In genomic region chr11:111417011-111417765, GRCh38 we compare ENCODE assay signal across 9 cellular contexts. TPM values are rescaled to one million over a fixed set of nuclear protein-coding genes. Genes with fewer than 3 reads are reported as not detected.
DNase-seq lines count a peak whose midpoint lies in the region; ATAC-seq, FAIRE-seq and TF ChIP-seq lines count a peak whose summit lies in the region.
"Had no signal": no experiment of that assay in that cellular context is flagged by ENCODE, and none has a peak within 500 bp of the region (broad histone marks: within the 10 kb centered on the region; RNA-seq: fewer than 3 reads in every experiment).

No MANE protein-coding gene starts in this region.

- H2AFZ ChIP-seq in IMR-90 (replicated peaks; ENCODE audit: low read length, poor library complexity), result no peak overlapping the region

- no peak overlapping the region for H3K23ac ChIP-seq in IMR-90 (ENCODE audit: low read depth, low read length)

- no peak for TF ChIP-seq CTCF in GM12875 (IDR thresholded peaks at IDR 0.05; ENCODE audit: borderline replicate concordance, insufficient read depth, low read depth, low read length)
- TF ChIP-seq CTCF in IMR-90 (conservative IDR thresholded peaks at IDR 0.05; ENCODE audit: low read depth, low read length), result no peak
- TF ChIP-seq CTCF in brain (conservative IDR thresholded peaks at IDR 0.05), result no peak

- dilution Hi-C loops in IMR-90 (cut with HindIII; ENCODE audit: low sequenced_read_pairs, unreplicated experiment), result no loop called here

- no peak overlapping the region for H2AK9ac ChIP-seq in IMR-90 (replicated peaks; ENCODE audit: low read depth, low read length, poor library complexity)

- peak overlapping the region; percentile 4; the same call in 1 of the 2 replicates for H3K4me2 ChIP-seq in IMR-90 (ENCODE audit: low read depth, low read length)

- no peak overlapping the region for H3K14ac ChIP-seq in IMR-90 (replicated peaks; ENCODE audit: low read depth, low read length)

- peak overlapping the region in 3 of 5 experiments; percentile 39 to 88 (median 68) for H3K27ac Mint-ChIP-seq in brain

- H4K91ac ChIP-seq in IMR-90 (ENCODE audit: insufficient read depth, low read depth, low read length), result no peak overlapping the region

- peaks cover 6% of the 10 kb centered on the region; the same call in 1 of the 2 replicates for H3K9me1 ChIP-seq in IMR-90 (ENCODE audit: insufficient read depth, low read length)

- H3K4me3 ChIP-seq in GM12875 (ENCODE audit: low read depth, low read length), result peak overlapping the region; percentile 28
- H3K4me3 ChIP-seq in IMR-90 (ENCODE audit: insufficient read depth, low read depth, low read length), result no peak overlapping the region

- H3K27ac ChIP-seq in IMR-90 (ENCODE audit: insufficient read depth, low read length), result no peak overlapping the region

- CTCF ChIA-PET in IMR-90 (lab: Yijun Ruan, JAX), result interaction anchor here (0.6 to 2.9 kb wide), 4 partner anchors 12 to 984 kb away, joined by 3 to 13 read pairs (median 4); partner anchors contain the start of gene POU2AF3

- no peak overlapping the region for H2BK120ac ChIP-seq in IMR-90 (ENCODE audit: low read depth, low read length)

- H2BK20ac ChIP-seq in IMR-90 (ENCODE audit: low read depth, low read length), result no peak overlapping the region

- H3K27me3 ChIP-seq in IMR-90 (ENCODE audit: control insufficient read depth, insufficient read depth, low read length), result peaks cover 30% of the 10 kb centered on the region

- H3K27me3 Mint-ChIP-seq in brain, result no peaks in the 10 kb centered on the region

- H3K18ac ChIP-seq in IMR-90 (ENCODE audit: low read depth, low read length), result 0 out of 2 replicates have a peak overlapping the region, but pooled peaks have one; percentile 13

- no peak for FAIRE-seq in H54 (lab: Jason Lieb, UNC)

- WGBS in IMR-90 (ENCODE audit: extremely low coverage in 2 of 2, insufficient read length in 1 of 2), 2 experiments, result no CpG with 5 or more reads among the region's 8 CpGs

- ATAC-seq in GM21381 (IDR thresholded peaks at IDR 0.05; ENCODE audit: unreplicated experiment) (peak; percentile 54), IMR-90 (ENCODE audit: low read depth) (no peak)

- no peak for TF ChIP-seq RAD21 in IMR-90 (IDR thresholded peaks at IDR 0.05; ENCODE audit: low read length)

- intact Hi-C loops in IMR-90 (cut with micrococcal nuclease), result loop anchor here (5.0 kb wide), 1 partner anchor 120 kb away; the partner anchor contains the start of gene POU2AF3

- no TSS peak for BruUV-seq in IMR-90 (replicated peaks; lab: Mats Ljungman, UMichigan)

- peak overlapping the region; percentile 67; the same call in 1 of the 2 replicates for H2AK5ac ChIP-seq in IMR-90 (ENCODE audit: low read depth, low read length)

- peak; percentile 73 for DNase-seq in IMR-90
- DNase-seq in stimulated activated CD4-positive, alpha-beta T cell treated with anti-CD3 and anti-CD28 coated beads, Interleukin-15, amount 100 ng/mL, for 24 hours, result peak; percentile 32
- no peak for DNase-seq in islet precursor cell
- DNase-seq in NCI-H1048 (lab: John Stamatoyannopoulos, UW), result no peak
- no peak for DNase-seq in H54 (ENCODE audit: insufficient read length, low spot score)

- peak overlapping the region in 2 of 5 experiments; percentile 2 to 3 for H3K4me3 Mint-ChIP-seq in brain

- H3K4me1 Mint-ChIP-seq in brain, result peaks cover 22% of the 10 kb centered on the region

- H4K5ac ChIP-seq in IMR-90 (ENCODE audit: low read depth, low read length), result no peak overlapping the region

- no peak overlapping the region for H2BK15ac ChIP-seq in IMR-90 (ENCODE audit: low read depth, low read length)

- H4K8ac ChIP-seq in IMR-90 (ENCODE audit: low read depth in 2 of 2, low read length in 2 of 2), result no peak overlapping the region; a peak in 1 of 4 replicates

- H3K4ac ChIP-seq in IMR-90 (ENCODE audit: low read depth, low read length), result no peak overlapping the region

- H3K9me3 ChIP-seq in IMR-90 (ENCODE audit: control insufficient read depth, insufficient read depth, low read length), result no peaks in the 10 kb centered on the region

- H3K9me3 Mint-ChIP-seq in brain, result peaks cover 0 to 4% (median 0%) of the 10 kb centered on the region in 5 experiments

- peaks cover 5% of the 10 kb centered on the region for H4K20me1 ChIP-seq in IMR-90 (ENCODE audit: insufficient read depth, low read length)

- no peak overlapping the region for H2BK5ac ChIP-seq in IMR-90 (ENCODE audit: low read depth, low read length, poor library complexity, severe bottlenecking)

- H3K36me3 ChIP-seq in IMR-90 (ENCODE audit: control insufficient read depth, insufficient read depth, low read length), result no peaks in the 10 kb centered on the region

- H3K79me1 ChIP-seq in IMR-90 (ENCODE audit: low read depth in 1 of 2, low read length in 2 of 2), result no peaks in the 10 kb centered on the region

- peaks cover 9% of the 10 kb centered on the region for H3K4me1 ChIP-seq in IMR-90 (ENCODE audit: control insufficient read depth, insufficient read depth, low read length)

- H3K9ac ChIP-seq in IMR-90 (ENCODE audit: low read depth, low read length), result no peak overlapping the region

- no peaks in the 10 kb centered on the region for H3K36me3 Mint-ChIP-seq in brain

- TF ChIP-seq POLR2A in IMR-90 (IDR thresholded peaks at IDR 0.05; ENCODE audit: low read depth, low read length), result no peak
- no peak for TF ChIP-seq POLR2A in H54 (IDR thresholded peaks at IDR 0.05; ENCODE audit: low read depth, low read length)

- in situ Hi-C loops in IMR-90 (cut with MboI; ENCODE audit: low sequenced_read_pairs), result no loop called here

- POLR2A ChIA-PET in IMR-90 (lab: Charles Lee; ENCODE audit: unreplicated experiment), result no interaction called here

- no peak overlapping the region for H3K56ac ChIP-seq in IMR-90 (ENCODE audit: extremely low read depth, insufficient read depth, low read length)

TF ChIP-seq in IMR-90, 13 proteins besides CTCF, POLR2A, EP300 and RAD21:
- TF ChIP-seq NFE2L2 (IDR thresholded peaks at IDR 0.05; ENCODE audit: low read depth, low read length), result no peak
- no peak for TF ChIP-seq MAZ (IDR thresholded peaks at IDR 0.05; ENCODE audit: borderline replicate concordance, low read depth, low read length)
- no peak for TF ChIP-seq BHLHE40 (IDR thresholded peaks at IDR 0.05; ENCODE audit: low read depth, low read length)
- peak; percentile 52; the same call in 1 of the 2 replicates for TF ChIP-seq FOS (IDR thresholded peaks at IDR 0.05; ENCODE audit: low read depth, low read length)
- no peak for TF ChIP-seq CEBPB (IDR thresholded peaks at IDR 0.05; ENCODE audit: low read depth, low read length)
- TF ChIP-seq CHD1 (IDR thresholded peaks at IDR 0.05; ENCODE audit: low read depth, low read length), result no peak

RNA-seq across cellular contexts. Expression of gene POU2AF1, which starts 38.1 kb away (rescaled TPM):
- not detected in 2 replicates for total RNA-seq in IMR-90 (2012; rRNA removed)
- polyA plus RNA-seq in IMR-90 (2012; rRNA removed), result not detected in 2 replicates
- not detected in 2 replicates for polyA plus RNA-seq in IMR-90 (2012; cell fraction: cytosol; rRNA removed)
- polyA plus RNA-seq in IMR-90 (2012; cell fraction: nucleus; rRNA removed; ENCODE audit: low replicate concordance), result 0.02 TPM in 1 of 2 replicates, not detected in the other
- polyA plus RNA-seq in brain (ENCODE audit: insufficient read depth, low read depth, low replicate concordance), result 0.49 TPM
- total RNA-seq: M059J had no signal

Comparison
In these comparisons a context has a peak if more than half of its experiments do, and no peak if none do; other contexts are left out.
1. DNase-seq: peak in IMR-90 (single experiment) and stimulated activated CD4-positive, alpha-beta T cell treated with anti-CD3 and anti-CD28 coated beads, Interleukin-15, amount 100 ng/mL, for 24 hours (single experiment); none in islet precursor cell (single experiment), NCI-H1048 (single experiment) and H54 (single experiment).